ENCODE assay signal across 19 cellular contexts in the genomic region with DNA sequence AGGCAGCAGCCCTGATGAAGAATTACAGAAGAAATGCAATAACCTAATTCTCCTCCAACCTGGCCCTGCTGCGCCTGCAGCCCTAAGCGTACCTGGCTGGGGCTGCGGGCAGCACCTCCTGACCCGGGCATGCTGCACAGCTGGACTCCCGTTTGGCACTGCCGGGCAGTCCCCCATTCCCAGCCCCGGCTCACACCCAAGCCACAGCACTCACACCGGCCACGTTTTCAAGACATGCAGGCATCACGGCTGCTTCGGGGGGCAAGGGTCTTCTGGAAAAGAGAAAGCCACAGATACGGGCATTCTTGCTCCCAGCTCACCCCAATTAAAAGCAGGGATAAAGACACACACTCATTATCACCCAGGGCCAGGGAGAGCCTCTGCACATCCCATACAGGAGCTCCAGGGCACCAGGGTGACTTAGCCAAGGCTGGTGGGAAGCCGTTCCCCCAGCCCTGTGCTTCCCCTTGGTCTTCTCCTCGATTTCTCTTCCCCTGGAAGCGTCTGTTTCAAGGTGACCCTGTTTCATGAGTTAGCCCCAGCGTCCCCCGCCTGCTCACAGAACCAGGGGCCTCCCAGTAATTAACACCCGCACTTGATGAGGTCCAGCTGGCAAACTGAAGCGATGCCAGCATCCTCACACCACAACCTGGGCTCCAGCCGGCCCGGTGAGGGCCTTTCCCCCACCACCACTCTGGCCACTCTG.
"Had no signal": no experiment of that assay in that cellular context is flagged by ENCODE, and none has a peak within 500 bp of the region (broad histone marks: within the 10 kb centered on the region; RNA-seq: fewer than 3 reads in every experiment).

No MANE protein-coding gene starts in this region.

- H3K4me1 Mint-ChIP-seq: activated naive CD8-positive, alpha-beta T cell treated with anti-CD3 and anti-CD28 coated beads, Interleukin-2, amount 10 ng/mL, durations not matched to agents 7 days and 5 days had no signal

- H3K4me1 ChIP-seq: ascending aorta, colonic mucosa, prostate gland had no signal

- DNase-seq: activated CD4-positive, alpha-beta T cell treated with anti-CD3 and anti-CD28 coated beads, Interleukin-2, amount 50 U/mL, for 48 hours; activated gamma-delta T cell treated with Interleukin-2 at 50 U/mL for 16 hours; activated naive CD8-positive, alpha-beta T cell treated with anti-CD3 and anti-CD28 coated beads, Interleukin-2, amount 10 ng/mL, durations not matched to agents 7 days and 5 days; activated T-cell treated with anti-CD3 and anti-CD28 coated beads, Interleukin-2, amount 50 U/mL, for 48 hours; colonic mucosa; effector CD8-positive, alpha-beta T cell; gastrocnemius medialis; heart right ventricle; lower lobe of right lung; midbrain; stimulated activated CD4-positive, alpha-beta T cell treated with anti-CD3 and anti-CD28 coated beads, Interleukin-2, amount 100 ng/mL, for 48 hours; stimulated activated CD8-positive, alpha-beta memory T cell treated with anti-CD3 and anti-CD28 coated beads, Interleukin-4, amount 100 ng/mL, for 48 hours; T-helper 2 cell; testis had no signal

- H3K9me3 Mint-ChIP-seq: activated naive CD8-positive, alpha-beta T cell treated with anti-CD3 and anti-CD28 coated beads, Interleukin-2, amount 10 ng/mL, durations not matched to agents 7 days and 5 days; stimulated activated naive CD8-positive, alpha-beta T cell treated with anti-CD3 and anti-CD28 coated beads, Interleukin-15, Interleukin-2, amounts not matched to agents 100 ng/mL and 50 ng/mL, for 24 hours had no signal

- ATAC-seq: gastrocnemius medialis, heart right ventricle, lower lobe of right lung had no signal

- H3K4me3 Mint-ChIP-seq: activated naive CD8-positive, alpha-beta T cell treated with anti-CD3 and anti-CD28 coated beads, Interleukin-2, amount 10 ng/mL, durations not matched to agents 7 days and 5 days; stimulated activated naive CD8-positive, alpha-beta T cell treated with anti-CD3 and anti-CD28 coated beads, Interleukin-15, Interleukin-2, amounts not matched to agents 100 ng/mL and 50 ng/mL, for 24 hours had no signal

- H3K36me3 Mint-ChIP-seq: activated naive CD8-positive, alpha-beta T cell treated with anti-CD3 and anti-CD28 coated beads, Interleukin-2, amount 10 ng/mL, durations not matched to agents 7 days and 5 days had no signal

- H3K27ac Mint-ChIP-seq: activated naive CD8-positive, alpha-beta T cell treated with anti-CD3 and anti-CD28 coated beads, Interleukin-2, amount 10 ng/mL, durations not matched to agents 7 days and 5 days; stimulated activated naive CD8-positive, alpha-beta T cell treated with anti-CD3 and anti-CD28 coated beads, Interleukin-15, Interleukin-2, amounts not matched to agents 100 ng/mL and 50 ng/mL, for 24 hours had no signal

- H3K27me3 ChIP-seq: ascending aorta, colonic mucosa, gastrocnemius medialis, testis had no signal

- H3K4me3 ChIP-seq: ascending aorta, colonic mucosa, gastrocnemius medialis, heart right ventricle, lower lobe of right lung, prostate gland, testis had no signal

- H3K36me3 ChIP-seq: ascending aorta, colonic mucosa, gastrocnemius medialis, heart right ventricle, lower lobe of right lung, prostate gland had no signal

- H3K27ac ChIP-seq: ascending aorta, colonic mucosa, epithelial cell of prostate, gastrocnemius medialis, heart right ventricle, lower lobe of right lung, prostate gland, testis had no signal

- H3K9me3 ChIP-seq: ascending aorta, colonic mucosa, gastrocnemius medialis, heart right ventricle, lower lobe of right lung, prostate gland, testis had no signal

- FAIRE-seq: TTC549 had no signal
